In the genomic region with DNA sequence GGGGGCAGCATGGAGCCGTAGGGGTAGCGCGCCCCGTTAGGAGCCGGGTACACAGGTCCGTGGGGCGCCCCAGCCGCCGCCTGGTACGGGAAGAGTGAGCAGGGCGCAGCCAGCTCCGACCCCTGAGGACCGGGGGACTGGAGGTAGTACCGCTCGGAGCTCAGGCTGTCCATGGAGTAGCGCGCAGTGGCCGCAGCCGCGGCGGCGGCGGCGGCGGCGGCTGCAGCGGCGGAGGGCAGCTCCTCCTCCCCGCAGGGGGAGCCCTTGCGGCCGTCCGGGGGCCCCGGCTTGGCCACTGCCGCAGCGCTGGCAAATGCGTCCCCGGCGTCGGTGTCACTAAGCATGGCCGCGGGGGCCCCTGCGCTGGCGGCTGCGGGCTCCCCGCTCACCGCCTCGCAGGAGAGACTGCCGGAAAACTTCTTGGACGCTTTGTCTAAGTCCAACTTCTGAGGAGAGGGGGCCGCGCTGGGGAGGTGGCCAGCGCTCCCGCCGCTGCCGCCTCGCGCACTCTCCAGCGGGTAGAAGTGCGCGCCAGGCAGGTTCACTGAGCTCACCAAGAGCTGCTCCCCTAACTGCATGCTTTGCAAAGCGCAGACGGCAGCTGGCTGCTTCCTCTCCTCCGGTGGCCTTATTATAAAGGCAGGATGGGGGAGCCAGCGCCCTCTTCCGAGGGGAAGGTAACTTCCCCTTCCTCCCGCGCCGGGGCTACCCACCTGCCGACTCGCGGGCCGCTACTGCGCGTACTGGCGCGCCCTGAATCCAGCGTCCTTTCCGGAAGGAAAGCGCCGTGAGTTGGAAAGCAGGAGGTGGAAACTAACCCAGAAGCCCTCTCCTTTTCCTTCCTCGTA, we compare ENCODE assay signal across 8 cellular contexts. TPM values are rescaled to one million over a fixed set of nuclear protein-coding genes. Genes with fewer than 3 reads are reported as not detected.
DNase-seq lines count a peak whose midpoint lies in the region; ATAC-seq and TF ChIP-seq lines count a peak whose summit lies in the region.

Gene EOMES, minus strand, starts transcription at position 607 of the 848 bp plus-strand sequence. Its CDS starts 29 bp downstream, at position 578.

- intact Hi-C loops in CD4-positive, alpha-beta T cell (cut with DNase I, micrococcal nuclease): loop anchor here (1.0 to 10.0 kb wide), 2 partner anchors 10 to 163 kb away; no protein-coding TSS in a partner anchor

- peak within 1 kb of the TSS; percentile 15 to 51 for H3K4me3 ChIP-seq in gastroesophageal sphincter
- H3K4me3 ChIP-seq in retinal pigment epithelial cell (ENCODE audit: low read length): peak within 1 kb of the TSS; percentile 38

- 0% methylated on average over 1 of the region's 81 CpGs for WGBS in gastroesophageal sphincter (ENCODE audit: low coverage in 1 of 2), 2 donors

- no peak for TF ChIP-seq POLR2A in gastroesophageal sphincter (IDR thresholded peaks at IDR 0.05)

- H3K27me3 Mint-ChIP-seq in CD4-positive, alpha-beta T cell: peaks cover 92% of the 10 kb centered on the region

- peak; percentile 86 for ATAC-seq in CD4-positive, alpha-beta T cell (ENCODE audit: poor library complexity)
- peak; percentile 70 for ATAC-seq in GM19438 (IDR thresholded peaks at IDR 0.05; ENCODE audit: low read depth, unreplicated experiment)
- peak; percentile 61 for ATAC-seq in HG03520 (IDR thresholded peaks at IDR 0.05; ENCODE audit: unreplicated experiment)
- ATAC-seq in gastroesophageal sphincter: peak; percentile 50

- H3K9me3 ChIP-seq in CD4-positive, alpha-beta T cell (ENCODE audit: control insufficient read depth, low read length): no peaks in the 10 kb centered on the region
- no peaks in the 10 kb centered on the region for H3K9me3 ChIP-seq in gastroesophageal sphincter

- no peak within 1 kb of the TSS for H3K27ac ChIP-seq in CD4-positive, alpha-beta T cell (ENCODE audit: low read depth, low read length)
- H3K27ac ChIP-seq in gastroesophageal sphincter: no peak within 1 kb of the TSS

- no peak within 1 kb of the TSS for H3K27ac Mint-ChIP-seq in CD4-positive, alpha-beta T cell

- H3K9me3 Mint-ChIP-seq in CD4-positive, alpha-beta T cell: no peaks in the 10 kb centered on the region

- peaks cover 70% of the 10 kb centered on the region for H3K27me3 ChIP-seq in CD4-positive, alpha-beta T cell (ENCODE audit: control insufficient read depth, insufficient read depth, low read length)
- H3K27me3 ChIP-seq in gastroesophageal sphincter: peaks cover 100% of the 10 kb centered on the region

- DNase-seq in CD4-positive, alpha-beta T cell: peak; percentile 50 to 68 (median 59)
- peak; percentile 8 for DNase-seq in OCI-M2 (lab: John Stamatoyannopoulos, UW; ENCODE audit: unreplicated experiment)
- DNase-seq in activated T-helper 1 cell treated with Interleukin-2 at 50 U/mL for 16 hours (ENCODE audit: low read depth): peak; percentile 48
- DNase-seq in retinal pigment epithelial cell (ENCODE audit: low read depth): no peak
- no peak for DNase-seq in NCI-H2196 treated with DMSO at 0.1 percent for 48 hours (lab: John Stamatoyannopoulos, UW; ENCODE audit: unreplicated experiment)

- no peak for TF ChIP-seq EP300 in gastroesophageal sphincter (IDR thresholded peaks at IDR 0.05)

- POLR2A ChIA-PET in CD4-positive, alpha-beta T cell (lab: Charles Lee): interaction anchor here (0.6 to 1.9 kb wide), 6 partner anchors 9 to 627 kb away, joined by 3 to 11 read pairs (median 4); partner anchors contain the start of genes AZI2 and ZCWPW2

- no peak for TF ChIP-seq CTCF in CD4-positive, alpha-beta T cell (IDR thresholded peaks at IDR 0.05)
- TF ChIP-seq CTCF in gastroesophageal sphincter (IDR thresholded peaks at IDR 0.05) (no peak), retinal pigment epithelial cell (conservative IDR thresholded peaks at IDR 0.05; ENCODE audit: low read depth, low read length) (peak; percentile 24)

- peaks cover 42% of the 10 kb centered on the region for H3K4me1 Mint-ChIP-seq in CD4-positive, alpha-beta T cell (ENCODE audit: low read depth)

- H3K36me3 ChIP-seq in gastroesophageal sphincter: no peaks in the 10 kb centered on the region

- CTCF ChIA-PET in CD4-positive, alpha-beta T cell (lab: Charles Lee): interaction anchor here (0.7 to 3.7 kb wide), 5 partner anchors 10 to 621 kb away, joined by 3 to 40 read pairs (median 5); no protein-coding TSS in a partner anchor

- H3K4me1 ChIP-seq in gastroesophageal sphincter: peaks cover 0 to 42% (median 18%) of the 10 kb centered on the region in 3 donors

- H3K36me3 Mint-ChIP-seq in CD4-positive, alpha-beta T cell (ENCODE audit: low read depth): no peaks in the 10 kb centered on the region

- peak within 1 kb of the TSS; percentile 92 for H3K4me3 Mint-ChIP-seq in CD4-positive, alpha-beta T cell

RNA-seq across cellular contexts. Expression of gene EOMES, which starts in this region (rescaled TPM):
- total RNA-seq in CD4-positive, alpha-beta T cell: under 1 TPM; 0.64 to 0.69 TPM
- under 1 TPM in 2 of 4 donors, not detected in 2; 0.15 to 0.67 TPM for total RNA-seq in gastroesophageal sphincter

Comparison
In these comparisons a context has a peak if more than half of its experiments do, and no peak if none do; other contexts are left out.
1. Peak in DNase-seq and ATAC-seq in CD4-positive, alpha-beta T cell; RNA of the gene not detected or under 1 TPM.
2. Peak in ATAC-seq and H3K4me3 ChIP-seq in gastroesophageal sphincter; RNA of the gene not detected or under 1 TPM.
3. DNase-seq: peak in OCI-M2 (single experiment) and activated T-helper 1 cell treated with Interleukin-2 at 50 U/mL for 16 hours (single experiment); none in retinal pigment epithelial cell (single experiment) and NCI-H2196 treated with DMSO at 0.1 percent for 48 hours (single experiment).
4. Peak in every context shown above with its lines, with median percentiles within 50 percentile points of each other: ATAC-seq.